8 cellular contexts compared by ENCODE assay signal in the genomic region with DNA sequence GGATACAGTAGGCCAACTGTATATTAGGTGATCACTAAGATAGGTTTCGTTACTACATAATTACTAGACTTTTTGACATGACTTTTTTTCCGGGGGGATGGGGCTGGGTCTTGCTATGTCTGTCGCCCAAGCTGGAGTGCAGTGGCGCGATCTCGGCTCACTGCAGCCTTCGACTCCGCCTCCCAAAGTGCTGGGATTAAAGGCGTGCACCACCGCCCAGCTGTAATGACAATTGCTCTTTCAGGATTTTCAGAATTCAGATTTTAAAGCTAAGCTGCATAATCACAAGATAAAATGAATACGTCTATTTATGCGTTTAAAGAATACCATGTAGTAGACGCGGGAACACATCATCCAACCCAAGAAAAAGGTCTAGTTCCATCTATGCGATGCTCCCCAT. TPM values are rescaled to one million over a fixed set of nuclear protein-coding genes. Genes with fewer than 3 reads are reported as not detected.
DNase-seq lines count a peak whose midpoint lies in the region; ATAC-seq and TF ChIP-seq lines count a peak whose summit lies in the region.

No MANE protein-coding gene starts in this region.

- peaks cover 15 to 61% (median 30%) of the 10 kb centered on the region in 11 experiments; a peak in 16 of 22 replicates for H4K20me1 ChIP-seq in BLaER1 treated with 17β-estradiol and CSF1 and Interleukin-3, amounts not matched to agents 10 nM and 100 nM

- peaks cover 61 to 71% (median 66%) of the 10 kb centered on the region in 10 experiments for H3K4me1 ChIP-seq in BLaER1 treated with 17β-estradiol and CSF1 and Interleukin-3, amounts not matched to agents 10 nM and 100 nM
- peaks cover 19% of the 10 kb centered on the region for H3K4me1 ChIP-seq in mucosa of descending colon (ENCODE audit: low read depth)

- peaks cover 15 to 38% (median 28%) of the 10 kb centered on the region in 11 experiments for H3K36me3 ChIP-seq in BLaER1 treated with 17β-estradiol and CSF1 and Interleukin-3, amounts not matched to agents 10 nM and 100 nM
- no peaks in the 10 kb centered on the region for H3K36me3 ChIP-seq in mucosa of descending colon (ENCODE audit: low read depth)

- peak overlapping the region; percentile 75 to 95 (median 84) for H3K4me3 ChIP-seq in BLaER1 treated with 17β-estradiol and CSF1 and Interleukin-3, amounts not matched to agents 10 nM and 100 nM
- peak overlapping the region; percentile 81 for H3K4me3 ChIP-seq in LNCaP clone FGC (ENCODE audit: low read depth, low read length)
- peak overlapping the region; percentile 76 to 81 for H3K4me3 ChIP-seq in cardiac fibroblast (replicated peaks in 1 of 2; ENCODE audit: low read depth in 2 of 2, low read length in 2 of 2)
- H3K4me3 ChIP-seq in mucosa of descending colon: peak overlapping the region; percentile 56

- no peak for ATAC-seq in mucosa of descending colon
- ATAC-seq in HG02571 (IDR thresholded peaks at IDR 0.05; ENCODE audit: unreplicated experiment): no peak

- intact Hi-C loops in mucosa of descending colon (cut with DNase I, micrococcal nuclease): no loop called here

- TF ChIP-seq CTCF in LNCaP clone FGC (IDR thresholded peaks at IDR 0.05; ENCODE audit: control insufficient read depth, extremely low read depth, insufficient read depth) (no peak), cardiac fibroblast (IDR thresholded peaks at IDR 0.05; ENCODE audit: low read depth, low read length) (no peak), mucosa of descending colon (IDR thresholded peaks at IDR 0.05) (no peak)

- H3K27ac ChIP-seq in BLaER1 treated with 17β-estradiol and CSF1 and Interleukin-3, amounts not matched to agents 10 nM and 100 nM: peak overlapping the region; percentile 88 to 96 (median 92); a peak in 21 of 22 replicates

- peak overlapping the region; percentile 86 to 95 (median 93) for H3K9ac ChIP-seq in BLaER1 treated with 17β-estradiol and CSF1 and Interleukin-3, amounts not matched to agents 10 nM and 100 nM

- peak overlapping the region; percentile 84 to 95 (median 88) for H3K4me2 ChIP-seq in BLaER1 treated with 17β-estradiol and CSF1 and Interleukin-3, amounts not matched to agents 10 nM and 100 nM

- H3K9me3 ChIP-seq in BLaER1 treated with 17β-estradiol and CSF1 and Interleukin-3, amounts not matched to agents 10 nM and 100 nM (replicated peaks in 1 of 11): no peaks in the 10 kb centered on the region
- no peaks in the 10 kb centered on the region for H3K9me3 ChIP-seq in mucosa of descending colon

- no peaks in the 10 kb centered on the region for H3K27me3 ChIP-seq in BLaER1 treated with 17β-estradiol and CSF1 and Interleukin-3, amounts not matched to agents 10 nM and 100 nM

- DNase-seq in LNCaP clone FGC (ENCODE audit: low read depth) (no peak), cardiac fibroblast (ENCODE audit: low read depth in 2 of 2) (no peak), mucosa of descending colon (peak in 2 of 3 donors; percentile 51 to 55), HPDE6-E6E7 (ENCODE audit: extremely low spot score) (no peak), occipital lobe (lab: John Stamatoyannopoulos, UW) (no peak), Kasumi-1 (lab: John Stamatoyannopoulos, UW) (no peak)

RNA-seq across cellular contexts. Expression of a gene that starts 1.0 kb away (rescaled TPM):
- 10 to 100 TPM; 37.7 to 71.2 (median 65.8) TPM for total RNA-seq in mucosa of descending colon
- 146 TPM for total RNA-seq in occipital lobe

RNA-seq across cellular contexts. Expression of a gene that starts 8.2 kb away (rescaled TPM):
- 10 to 100 TPM; 18.3 to 24.1 (median 20.8) TPM for total RNA-seq in mucosa of descending colon
- 37.9 TPM for total RNA-seq in occipital lobe

RNA-seq across cellular contexts. Expression of a gene that starts 22.3 kb away (rescaled TPM):
- total RNA-seq in mucosa of descending colon: not detected
- not detected for total RNA-seq in occipital lobe

RNA-seq across cellular contexts. Expression of a gene that starts 59.7 kb away (rescaled TPM):
- 10 to 100 TPM; 19.2 to 27.8 (median 26.6) TPM for total RNA-seq in mucosa of descending colon
- total RNA-seq in occipital lobe: 21.5 TPM

Comparison
In these comparisons a context has a peak if more than half of its experiments do, and no peak if none do; other contexts are left out.
1. DNase-seq: peak in mucosa of descending colon (2 of 3); none in LNCaP clone FGC (single experiment), cardiac fibroblast (0 of 2), HPDE6-E6E7 (single experiment), occipital lobe (single experiment) and Kasumi-1 (0 of 2).
2. Peak in every context shown above with its lines, with median percentiles within 50 percentile points of each other: H3K4me3 ChIP-seq.